ENCODE assay signal across 1 cellular context in the genomic region with DNA sequence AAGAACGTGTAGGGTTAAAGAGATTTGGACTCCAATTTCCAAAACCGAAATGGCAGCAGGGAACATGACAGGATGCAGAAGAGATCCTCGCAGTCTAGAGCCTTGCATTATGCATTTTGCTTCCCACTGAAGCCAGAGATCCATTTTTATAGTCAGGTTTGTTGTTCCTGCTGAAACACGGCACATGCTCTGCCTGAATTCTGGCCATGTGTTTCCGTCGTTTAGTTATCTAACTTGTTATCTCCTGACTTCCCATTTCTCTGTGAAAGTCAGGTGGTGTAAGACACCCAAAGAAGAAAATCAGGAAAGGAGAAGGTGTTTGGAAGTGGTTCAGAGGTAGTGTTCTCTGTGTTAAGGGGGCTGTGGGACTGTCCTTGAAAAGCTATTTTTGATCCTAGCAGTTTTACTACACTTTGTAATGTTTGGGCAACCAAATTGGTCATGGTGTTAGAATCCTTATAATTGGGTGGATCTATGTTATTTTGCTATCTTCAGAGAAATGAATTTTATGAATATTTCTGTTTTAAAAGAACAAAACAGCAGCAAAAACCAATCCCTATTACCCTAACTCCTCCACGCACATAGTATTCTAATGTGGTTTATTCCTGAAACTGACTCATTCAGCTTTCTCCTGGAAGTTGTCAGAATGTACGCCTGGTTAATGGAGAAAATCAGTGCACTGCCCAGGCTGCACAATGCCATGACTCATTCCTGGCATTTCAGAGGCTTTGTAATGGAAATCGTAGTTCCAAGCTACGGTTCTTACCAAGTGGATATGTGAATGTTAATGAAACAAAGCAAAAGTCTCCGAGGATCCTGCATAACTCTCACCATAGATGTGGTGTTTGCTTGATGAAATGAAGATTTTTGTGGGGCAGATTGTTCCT.
TF ChIP-seq lines count a peak whose summit lies in the region.

No MANE protein-coding gene starts in this region.

TF ChIP-seq in SK-N-SH, 30 proteins besides CTCF, POLR2A, EP300 and RAD21 (continued from another document):
- TF ChIP-seq NRF1 (IDR thresholded peaks at IDR 0.05; ENCODE audit: low read depth, low read length) = no peak
- TF ChIP-seq FOXM1 (IDR thresholded peaks at IDR 0.05; ENCODE audit: low read depth) = peak; percentile 24; the same call in 1 of the 2 replicates
- no peak for TF ChIP-seq FOXJ3 (CRISPR knock-in tag; IDR thresholded peaks at IDR 0.05)
- peak; percentile 97 for TF ChIP-seq TCF12 (IDR thresholded peaks at IDR 0.05)
- TF ChIP-seq GABPA (IDR thresholded peaks at IDR 0.05; ENCODE audit: low read depth) = no peak
- TF ChIP-seq EZH2phosphoT487 (IDR thresholded peaks at IDR 0.05; ENCODE audit: borderline replicate concordance, low read depth) = no peak
- no peak for TF ChIP-seq SMC3 (IDR thresholded peaks at IDR 0.05; ENCODE audit: low read depth, low read length)
- TF ChIP-seq, protein P1, sequence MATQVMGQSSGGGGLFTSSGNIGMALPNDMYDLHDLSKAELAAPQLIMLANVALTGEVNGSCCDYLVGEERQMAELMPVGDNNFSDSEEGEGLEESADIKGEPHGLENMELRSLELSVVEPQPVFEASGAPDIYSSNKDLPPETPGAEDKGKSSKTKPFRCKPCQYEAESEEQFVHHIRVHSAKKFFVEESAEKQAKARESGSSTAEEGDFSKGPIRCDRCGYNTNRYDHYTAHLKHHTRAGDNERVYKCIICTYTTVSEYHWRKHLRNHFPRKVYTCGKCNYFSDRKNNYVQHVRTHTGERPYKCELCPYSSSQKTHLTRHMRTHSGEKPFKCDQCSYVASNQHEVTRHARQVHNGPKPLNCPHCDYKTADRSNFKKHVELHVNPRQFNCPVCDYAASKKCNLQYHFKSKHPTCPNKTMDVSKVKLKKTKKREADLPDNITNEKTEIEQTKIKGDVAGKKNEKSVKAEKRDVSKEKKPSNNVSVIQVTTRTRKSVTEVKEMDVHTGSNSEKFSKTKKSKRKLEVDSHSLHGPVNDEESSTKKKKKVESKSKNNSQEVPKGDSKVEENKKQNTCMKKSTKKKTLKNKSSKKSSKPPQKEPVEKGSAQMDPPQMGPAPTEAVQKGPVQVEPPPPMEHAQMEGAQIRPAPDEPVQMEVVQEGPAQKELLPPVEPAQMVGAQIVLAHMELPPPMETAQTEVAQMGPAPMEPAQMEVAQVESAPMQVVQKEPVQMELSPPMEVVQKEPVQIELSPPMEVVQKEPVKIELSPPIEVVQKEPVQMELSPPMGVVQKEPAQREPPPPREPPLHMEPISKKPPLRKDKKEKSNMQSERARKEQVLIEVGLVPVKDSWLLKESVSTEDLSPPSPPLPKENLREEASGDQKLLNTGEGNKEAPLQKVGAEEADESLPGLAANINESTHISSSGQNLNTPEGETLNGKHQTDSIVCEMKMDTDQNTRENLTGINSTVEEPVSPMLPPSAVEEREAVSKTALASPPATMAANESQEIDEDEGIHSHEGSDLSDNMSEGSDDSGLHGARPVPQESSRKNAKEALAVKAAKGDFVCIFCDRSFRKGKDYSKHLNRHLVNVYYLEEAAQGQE (IDR thresholded peaks at IDR 0.05; ENCODE audit: low read depth, low read length) = peak; percentile 58; the same call in 1 of the 2 replicates
- TF ChIP-seq, protein P2, sequence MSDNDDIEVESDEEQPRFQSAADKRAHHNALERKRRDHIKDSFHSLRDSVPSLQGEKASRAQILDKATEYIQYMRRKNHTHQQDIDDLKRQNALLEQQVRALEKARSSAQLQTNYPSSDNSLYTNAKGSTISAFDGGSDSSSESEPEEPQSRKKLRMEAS (IDR thresholded peaks at IDR 0.05; ENCODE audit: low read depth) = peak; percentile 71
- TF ChIP-seq MEF2A (IDR thresholded peaks at IDR 0.05; ENCODE audit: borderline replicate concordance, low read depth) = peak; percentile 69; the same call in 1 of the 2 replicates
- TF ChIP-seq, protein P3, sequence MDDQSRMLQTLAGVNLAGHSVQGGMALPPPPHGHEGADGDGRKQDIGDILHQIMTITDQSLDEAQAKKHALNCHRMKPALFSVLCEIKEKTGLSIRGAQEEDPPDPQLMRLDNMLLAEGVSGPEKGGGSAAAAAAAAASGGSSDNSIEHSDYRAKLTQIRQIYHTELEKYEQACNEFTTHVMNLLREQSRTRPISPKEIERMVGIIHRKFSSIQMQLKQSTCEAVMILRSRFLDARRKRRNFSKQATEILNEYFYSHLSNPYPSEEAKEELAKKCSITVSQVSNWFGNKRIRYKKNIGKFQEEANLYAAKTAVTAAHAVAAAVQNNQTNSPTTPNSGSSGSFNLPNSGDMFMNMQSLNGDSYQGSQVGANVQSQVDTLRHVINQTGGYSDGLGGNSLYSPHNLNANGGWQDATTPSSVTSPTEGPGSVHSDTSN (IDR thresholded peaks at IDR 0.05) = peak; percentile 89
- peak; percentile 78 for TF ChIP-seq POLR2AphosphoS5 (IDR thresholded peaks at IDR 0.05; ENCODE audit: low read depth, low read length)
- 0 out of 2 replicates have a peak, but pooled peaks have one; percentile 17 for TF ChIP-seq ELF1 (IDR thresholded peaks at IDR 0.05)
- TF ChIP-seq TEAD4 (IDR thresholded peaks at IDR 0.05; ENCODE audit: borderline replicate concordance, insufficient read depth) = peak; percentile 75; the same call in 1 of the 2 replicates
- TF ChIP-seq JUND (IDR thresholded peaks at IDR 0.05) = peak; percentile 98
- TF ChIP-seq CHD2 (IDR thresholded peaks at IDR 0.05; ENCODE audit: low read length, partially characterized antibody) = no peak
- peak; percentile 43; the same call in 1 of the 2 replicates for TF ChIP-seq TAF1 (IDR thresholded peaks at IDR 0.05; ENCODE audit: borderline replicate concordance, low read depth, low read length)
- peak; percentile 45; the same call in 1 of the 2 replicates for TF ChIP-seq RXRA (IDR thresholded peaks at IDR 0.05; ENCODE audit: borderline replicate concordance, low read depth)
